In the genomic region with DNA sequence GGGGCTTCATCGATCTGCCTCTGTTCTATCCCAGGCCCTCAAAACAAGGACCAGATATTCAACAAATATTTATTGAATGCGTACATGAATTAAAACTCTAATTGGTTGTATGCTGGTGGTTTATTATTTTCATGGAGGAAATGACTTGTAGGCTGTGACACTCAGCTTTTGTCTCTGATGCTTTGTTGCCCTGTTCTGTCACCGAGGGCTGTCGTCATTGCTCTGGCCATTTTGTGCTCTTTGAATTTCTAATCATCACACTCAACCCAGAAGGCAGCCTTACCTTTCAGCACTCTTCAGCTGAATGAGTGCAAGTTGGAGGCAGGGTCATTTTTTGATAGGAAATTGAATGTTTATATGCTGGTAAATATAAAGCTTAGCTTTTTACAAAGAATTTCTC, we compare ENCODE assay signal across 19 cellular contexts. TPM values are rescaled to one million over a fixed set of nuclear protein-coding genes. Genes with fewer than 3 reads are reported as not detected.
A peak's percentile ranks its signal among the peaks of the same experiment; 100 is the strongest.
DNase-seq lines count a peak whose midpoint lies in the region; ATAC-seq and TF ChIP-seq lines count a peak whose summit lies in the region.
"Had no signal": no experiment of that assay in that cellular context is flagged by ENCODE, and none has a peak within 500 bp of the region (broad histone marks: within the 10 kb centered on the region; RNA-seq: fewer than 3 reads in every experiment).

No MANE protein-coding gene starts in this region.

- DNase-seq in stimulated activated naive CD8-positive, alpha-beta T cell treated with anti-CD3 and anti-CD28 coated beads, Interleukin-15, Interleukin-2, amounts not matched to agents 100 U/mL and 50 U/mL, for 24 hours: no peak
- DNase-seq in activated CD8-positive, alpha-beta T cell treated with anti-CD3 and anti-CD28 coated beads for 36 hours: no peak
- no peak for DNase-seq in effector memory CD8-positive, alpha-beta T cell
- no peak for DNase-seq in epidermal melanocyte (ENCODE audit: insufficient read length, low spot score)
- DNase-seq in SK-N-DZ (ENCODE audit: low spot score): no peak
- no peak for DNase-seq in nucleus accumbens (lab: John Stamatoyannopoulos, UW)
- DNase-seq in left cardiac atrium: no peak
- DNase-seq: DMS53; endodermal cell; NCI-H187; NCI-H345; SHP77; small intestine; stimulated activated CD4-positive, alpha-beta T cell treated with anti-CD3 and anti-CD28 coated beads, Interleukin-2, amount 100 ng/mL, for 48 hours; WERI-Rb-1 had no signal

- intact Hi-C loops in activated CD8-positive, alpha-beta T cell treated with anti-CD3 and anti-CD28 coated beads for 36 hours (cut with micrococcal nuclease): no loop called here
- intact Hi-C loops in left cardiac atrium (cut with DNase I): no loop called here

- ATAC-seq in stimulated activated naive CD8-positive, alpha-beta T cell treated with anti-CD3 and anti-CD28 coated beads, Interleukin-15, Interleukin-2, amounts not matched to agents 100 U/mL and 50 U/mL, for 24 hours: no peak
- ATAC-seq in activated CD8-positive, alpha-beta T cell treated with anti-CD3 and anti-CD28 coated beads for 36 hours: no peak
- no peak for ATAC-seq in effector memory CD8-positive, alpha-beta T cell (replicated peaks)
- no peak for ATAC-seq in left cardiac atrium

- H3K4me1 Mint-ChIP-seq in stimulated activated naive CD8-positive, alpha-beta T cell treated with anti-CD3 and anti-CD28 coated beads, Interleukin-15, Interleukin-2, amounts not matched to agents 100 ng/mL and 50 ng/mL, for 24 hours (ENCODE audit: low read depth): peaks cover 40% of the 10 kb centered on the region
- peaks cover 34% of the 10 kb centered on the region for H3K4me1 Mint-ChIP-seq in activated CD8-positive, alpha-beta T cell treated with anti-CD3 and anti-CD28 coated beads for 36 hours (ENCODE audit: low read depth)
- H3K4me1 Mint-ChIP-seq in effector memory CD8-positive, alpha-beta T cell (ENCODE audit: low read depth in 2 of 2): peaks cover 32 to 39% of the 10 kb centered on the region in 2 donors
- H3K4me1 Mint-ChIP-seq: mesothelial cell of epicardium had no signal

- peaks cover 75% of the 10 kb centered on the region for H3K36me3 Mint-ChIP-seq in stimulated activated naive CD8-positive, alpha-beta T cell treated with anti-CD3 and anti-CD28 coated beads, Interleukin-15, Interleukin-2, amounts not matched to agents 100 ng/mL and 50 ng/mL, for 24 hours (ENCODE audit: low read depth)
- H3K36me3 Mint-ChIP-seq in activated CD8-positive, alpha-beta T cell treated with anti-CD3 and anti-CD28 coated beads for 36 hours (ENCODE audit: low read depth): peaks cover 56% of the 10 kb centered on the region
- peaks cover 97% of the 10 kb centered on the region for H3K36me3 Mint-ChIP-seq in effector memory CD8-positive, alpha-beta T cell (ENCODE audit: insufficient read depth)
- H3K36me3 Mint-ChIP-seq: mesothelial cell of epicardium, neural progenitor cell had no signal

- H3K4me3 Mint-ChIP-seq in stimulated activated naive CD8-positive, alpha-beta T cell treated with anti-CD3 and anti-CD28 coated beads, Interleukin-15, Interleukin-2, amounts not matched to agents 100 ng/mL and 50 ng/mL, for 24 hours: peak overlapping the region; percentile 49
- no peak overlapping the region for H3K4me3 Mint-ChIP-seq in activated CD8-positive, alpha-beta T cell treated with anti-CD3 and anti-CD28 coated beads for 36 hours
- H3K4me3 Mint-ChIP-seq in effector memory CD8-positive, alpha-beta T cell: peak overlapping the region; percentile 36 to 78
- H3K4me3 Mint-ChIP-seq: endodermal cell, mesothelial cell of epicardium, neural progenitor cell had no signal

- CTCF ChIA-PET in activated CD8-positive, alpha-beta T cell treated with anti-CD3 and anti-CD28 coated beads for 36 hours (lab: Charles Lee): interaction anchor here (1.5 to 4.1 kb wide), 4 partner anchors 9 to 97 kb away, joined by 4 to 17 read pairs (median 9); no protein-coding TSS in a partner anchor

- H3K27me3 Mint-ChIP-seq in stimulated activated naive CD8-positive, alpha-beta T cell treated with anti-CD3 and anti-CD28 coated beads, Interleukin-15, Interleukin-2, amounts not matched to agents 100 ng/mL and 50 ng/mL, for 24 hours: no peaks in the 10 kb centered on the region
- no peaks in the 10 kb centered on the region for H3K27me3 Mint-ChIP-seq in activated CD8-positive, alpha-beta T cell treated with anti-CD3 and anti-CD28 coated beads for 36 hours
- no peaks in the 10 kb centered on the region for H3K27me3 Mint-ChIP-seq in effector memory CD8-positive, alpha-beta T cell

- no peaks in the 10 kb centered on the region for H3K9me3 Mint-ChIP-seq in stimulated activated naive CD8-positive, alpha-beta T cell treated with anti-CD3 and anti-CD28 coated beads, Interleukin-15, Interleukin-2, amounts not matched to agents 100 ng/mL and 50 ng/mL, for 24 hours
- no peaks in the 10 kb centered on the region for H3K9me3 Mint-ChIP-seq in activated CD8-positive, alpha-beta T cell treated with anti-CD3 and anti-CD28 coated beads for 36 hours
- no peaks in the 10 kb centered on the region for H3K9me3 Mint-ChIP-seq in effector memory CD8-positive, alpha-beta T cell
- H3K9me3 Mint-ChIP-seq: CD8-positive, alpha-beta T cell; mesothelial cell of epicardium; neural progenitor cell had no signal

- no peak for TF ChIP-seq CTCF in activated CD8-positive, alpha-beta T cell treated with anti-CD3 and anti-CD28 coated beads for 36 hours (IDR thresholded peaks at IDR 0.05)

- peak overlapping the region; percentile 74 for H3K27ac Mint-ChIP-seq in stimulated activated naive CD8-positive, alpha-beta T cell treated with anti-CD3 and anti-CD28 coated beads, Interleukin-15, Interleukin-2, amounts not matched to agents 100 ng/mL and 50 ng/mL, for 24 hours
- peak overlapping the region; percentile 83 for H3K27ac Mint-ChIP-seq in activated CD8-positive, alpha-beta T cell treated with anti-CD3 and anti-CD28 coated beads for 36 hours
- peak overlapping the region; percentile 70 to 92 for H3K27ac Mint-ChIP-seq in effector memory CD8-positive, alpha-beta T cell
- H3K27ac Mint-ChIP-seq: endodermal cell, mesothelial cell of epicardium, neural progenitor cell had no signal

- POLR2A ChIA-PET in activated CD8-positive, alpha-beta T cell treated with anti-CD3 and anti-CD28 coated beads for 36 hours (lab: Charles Lee): interaction anchor here (0.7 to 3.0 kb wide), 3 partner anchors 10 to 46 kb away, joined by 3 to 9 read pairs (median 5); a partner anchor contains a TSS

RNA-seq across cellular contexts. Expression of a gene that starts 14.5 kb away (rescaled TPM):
- total RNA-seq in activated CD8-positive, alpha-beta T cell treated with anti-CD3 and anti-CD28 coated beads for 36 hours: 100 to 1,000 TPM; 279 to 292 TPM
- polyA plus RNA-seq in SK-N-DZ (2014; cell fraction: cytosol; rRNA removed): not detected in 2 replicates
- polyA plus RNA-seq in SK-N-DZ (2014; cell fraction: nucleus; rRNA removed): not detected in 2 replicates
- 100 to 1,000 TPM in 1 of 2 donors, 10 to 100 TPM in 1; 89.7 to 121 TPM for total RNA-seq in left cardiac atrium
- total RNA-seq: endodermal cell, mesothelial cell of epicardium had no signal

RNA-seq across cellular contexts. Expression of a gene that starts 21.5 kb away (rescaled TPM):
- total RNA-seq in activated CD8-positive, alpha-beta T cell treated with anti-CD3 and anti-CD28 coated beads for 36 hours: 10 to 100 TPM; 33.1 to 34.5 TPM
- polyA plus RNA-seq in SK-N-DZ (2014; cell fraction: cytosol; rRNA removed): 19.1 and 28.5 TPM in 2 replicates
- polyA plus RNA-seq in SK-N-DZ (2014; cell fraction: nucleus; rRNA removed): 13.1 and 21.7 TPM in 2 replicates
- 10 to 100 TPM; 33.2 to 35.7 TPM for total RNA-seq in left cardiac atrium
